Comparison of ENCODE assay signal across 1 cellular context in the genomic region with DNA sequence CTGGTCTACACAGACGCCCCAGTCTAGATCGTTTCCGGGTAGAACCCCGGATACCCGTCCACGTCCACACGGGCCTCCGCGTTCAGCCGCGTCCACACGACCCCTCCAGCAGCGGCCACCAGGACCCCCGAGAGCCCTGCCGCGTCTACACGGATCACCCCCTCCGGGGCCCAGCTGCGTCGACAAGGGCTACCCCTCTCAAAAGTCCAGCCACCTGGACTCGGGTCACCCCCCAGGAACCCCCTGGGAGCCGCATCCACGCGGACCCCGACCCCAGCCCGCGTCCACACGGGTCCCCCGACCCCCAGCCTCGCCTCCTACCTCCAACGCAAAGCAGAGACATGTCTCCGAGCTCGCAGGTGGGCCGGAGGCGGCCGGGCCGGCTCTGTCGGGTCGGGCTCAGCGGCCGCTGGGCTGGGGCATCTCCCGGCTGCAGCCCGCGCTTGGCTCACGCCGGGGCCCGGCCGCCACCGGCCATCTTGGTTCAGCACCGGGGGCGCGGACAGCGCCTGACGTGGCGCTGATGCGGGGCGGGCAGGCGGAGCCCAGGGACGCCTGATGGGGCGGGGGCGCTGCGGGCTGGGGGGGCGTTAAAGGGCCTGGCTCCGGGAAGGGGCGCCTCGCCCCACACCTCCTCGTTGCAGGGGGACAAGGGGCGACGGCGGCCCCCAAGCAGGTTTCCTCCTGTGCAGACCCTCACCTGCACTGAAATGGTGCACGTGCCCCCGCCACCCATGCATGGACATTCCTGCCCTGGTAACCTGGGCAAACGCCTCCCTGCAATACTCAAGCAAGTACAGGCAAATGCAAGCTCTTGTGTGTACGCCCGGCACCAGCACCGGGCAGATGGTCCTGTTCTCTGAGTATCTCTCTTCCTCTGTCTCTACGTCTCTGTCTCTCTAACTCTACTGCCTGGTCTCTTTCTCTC.
TF ChIP-seq lines count a peak whose summit lies in the region.

TSS of gene UNC13A (minus strand) at position 498 of the 928 bp plus-strand sequence. CDS start at position 343, 155 bp downstream.

TF ChIP-seq in HepG2, 621 proteins besides CTCF, POLR2A, EP300 and RAD21 (continued from another document and continues in another):
- TF ChIP-seq ZNF570 (CRISPR knock-in tag; IDR thresholded peaks at IDR 0.05; ENCODE audit: borderline replicate concordance) (no peak), ZNF646 (CRISPR knock-in tag; IDR thresholded peaks at IDR 0.05) (no peak), ZNF713 (CRISPR knock-in tag; IDR thresholded peaks at IDR 0.05) (no peak), ARID2 (CRISPR knock-in tag; IDR thresholded peaks at IDR 0.05; ENCODE audit: borderline replicate concordance) (no peak), MAFF (IDR thresholded peaks at IDR 0.05; ENCODE audit: low read depth, low read length) (no peak), MATR3 (CRISPR knock-in tag; IDR thresholded peaks at IDR 0.05) (no peak), TFDP2 (CRISPR knock-in tag; IDR thresholded peaks at IDR 0.05) (no peak), ZNF256 (CRISPR knock-in tag; conservative IDR thresholded peaks at IDR 0.05) (no peak), ZNF547 (CRISPR knock-in tag; IDR thresholded peaks at IDR 0.05) (no peak), RORA (CRISPR knock-in tag; IDR thresholded peaks at IDR 0.05) (no peak), CREB1 (IDR thresholded peaks at IDR 0.05) (no peak; the same call in 1 of the 2 replicates), CREB1 (CRISPR knock-in tag; IDR thresholded peaks at IDR 0.05) (no peak), TBX3 (IDR thresholded peaks at IDR 0.05; ENCODE audit: borderline replicate concordance) (no peak), BCL6 (CRISPR knock-in tag; IDR thresholded peaks at IDR 0.05) (peak; percentile 16; the same call in 1 of the 2 replicates), MXD1 (CRISPR knock-in tag; IDR thresholded peaks at IDR 0.05) (peak; percentile 62; the same call in 1 of the 2 replicates), ZNF543 (CRISPR knock-in tag; IDR thresholded peaks at IDR 0.05) (no peak), MZF1 (CRISPR knock-in tag; IDR thresholded peaks at IDR 0.05; ENCODE audit: borderline replicate concordance) (no peak), HOXA7 (CRISPR knock-in tag; IDR thresholded peaks at IDR 0.05) (no peak), ZNF431 (CRISPR knock-in tag; IDR thresholded peaks at IDR 0.05; ENCODE audit: borderline replicate concordance, low read depth) (no peak), POGZ (CRISPR knock-in tag; IDR thresholded peaks at IDR 0.05) (no peak), ETS1 (CRISPR knock-in tag; IDR thresholded peaks at IDR 0.05) (0 out of 2 replicates have a peak, but pooled peaks have one; percentile 29), ZBTB8A (CRISPR knock-in tag; IDR thresholded peaks at IDR 0.05; ENCODE audit: borderline replicate concordance, low read depth) (no peak)
- TF ChIP-seq, protein P1, sequence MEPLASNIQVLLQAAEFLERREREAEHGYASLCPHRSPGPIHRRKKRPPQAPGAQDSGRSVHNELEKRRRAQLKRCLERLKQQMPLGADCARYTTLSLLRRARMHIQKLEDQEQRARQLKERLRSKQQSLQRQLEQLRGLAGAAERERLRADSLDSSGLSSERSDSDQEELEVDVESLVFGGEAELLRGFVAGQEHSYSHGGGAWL (CRISPR knock-in tag; IDR thresholded peaks at IDR 0.05): peak; percentile 64; the same call in 1 of the 2 replicates
- TF ChIP-seq, protein P2, sequence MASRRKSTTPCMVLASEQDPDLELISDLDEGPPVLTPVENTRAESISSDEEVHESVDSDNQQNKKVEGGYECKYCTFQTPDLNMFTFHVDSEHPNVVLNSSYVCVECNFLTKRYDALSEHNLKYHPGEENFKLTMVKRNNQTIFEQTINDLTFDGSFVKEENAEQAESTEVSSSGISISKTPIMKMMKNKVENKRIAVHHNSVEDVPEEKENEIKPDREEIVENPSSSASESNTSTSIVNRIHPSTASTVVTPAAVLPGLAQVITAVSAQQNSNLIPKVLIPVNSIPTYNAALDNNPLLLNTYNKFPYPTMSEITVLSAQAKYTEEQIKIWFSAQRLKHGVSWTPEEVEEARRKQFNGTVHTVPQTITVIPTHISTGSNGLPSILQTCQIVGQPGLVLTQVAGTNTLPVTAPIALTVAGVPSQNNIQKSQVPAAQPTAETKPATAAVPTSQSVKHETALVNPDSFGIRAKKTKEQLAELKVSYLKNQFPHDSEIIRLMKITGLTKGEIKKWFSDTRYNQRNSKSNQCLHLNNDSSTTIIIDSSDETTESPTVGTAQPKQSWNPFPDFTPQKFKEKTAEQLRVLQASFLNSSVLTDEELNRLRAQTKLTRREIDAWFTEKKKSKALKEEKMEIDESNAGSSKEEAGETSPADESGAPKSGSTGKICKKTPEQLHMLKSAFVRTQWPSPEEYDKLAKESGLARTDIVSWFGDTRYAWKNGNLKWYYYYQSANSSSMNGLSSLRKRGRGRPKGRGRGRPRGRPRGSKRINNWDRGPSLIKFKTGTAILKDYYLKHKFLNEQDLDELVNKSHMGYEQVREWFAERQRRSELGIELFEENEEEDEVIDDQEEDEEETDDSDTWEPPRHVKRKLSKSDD (CRISPR knock-in tag; IDR thresholded peaks at IDR 0.05; ENCODE audit: low read depth): no peak
- TF ChIP-seq, protein P3, sequence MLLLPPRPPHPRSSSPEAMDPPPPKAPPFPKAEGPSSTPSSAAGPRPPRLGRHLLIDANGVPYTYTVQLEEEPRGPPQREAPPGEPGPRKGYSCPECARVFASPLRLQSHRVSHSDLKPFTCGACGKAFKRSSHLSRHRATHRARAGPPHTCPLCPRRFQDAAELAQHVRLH (CRISPR knock-in tag; IDR thresholded peaks at IDR 0.05; ENCODE audit: borderline replicate concordance, low read depth): 0 out of 2 replicates have a peak, but pooled peaks have one; percentile 54
- TF ChIP-seq, protein P4, sequence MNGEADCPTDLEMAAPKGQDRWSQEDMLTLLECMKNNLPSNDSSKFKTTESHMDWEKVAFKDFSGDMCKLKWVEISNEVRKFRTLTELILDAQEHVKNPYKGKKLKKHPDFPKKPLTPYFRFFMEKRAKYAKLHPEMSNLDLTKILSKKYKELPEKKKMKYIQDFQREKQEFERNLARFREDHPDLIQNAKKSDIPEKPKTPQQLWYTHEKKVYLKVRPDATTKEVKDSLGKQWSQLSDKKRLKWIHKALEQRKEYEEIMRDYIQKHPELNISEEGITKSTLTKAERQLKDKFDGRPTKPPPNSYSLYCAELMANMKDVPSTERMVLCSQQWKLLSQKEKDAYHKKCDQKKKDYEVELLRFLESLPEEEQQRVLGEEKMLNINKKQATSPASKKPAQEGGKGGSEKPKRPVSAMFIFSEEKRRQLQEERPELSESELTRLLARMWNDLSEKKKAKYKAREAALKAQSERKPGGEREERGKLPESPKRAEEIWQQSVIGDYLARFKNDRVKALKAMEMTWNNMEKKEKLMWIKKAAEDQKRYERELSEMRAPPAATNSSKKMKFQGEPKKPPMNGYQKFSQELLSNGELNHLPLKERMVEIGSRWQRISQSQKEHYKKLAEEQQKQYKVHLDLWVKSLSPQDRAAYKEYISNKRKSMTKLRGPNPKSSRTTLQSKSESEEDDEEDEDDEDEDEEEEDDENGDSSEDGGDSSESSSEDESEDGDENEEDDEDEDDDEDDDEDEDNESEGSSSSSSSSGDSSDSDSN (CRISPR knock-in tag; IDR thresholded peaks at IDR 0.05): no peak
- TF ChIP-seq, protein P5, sequence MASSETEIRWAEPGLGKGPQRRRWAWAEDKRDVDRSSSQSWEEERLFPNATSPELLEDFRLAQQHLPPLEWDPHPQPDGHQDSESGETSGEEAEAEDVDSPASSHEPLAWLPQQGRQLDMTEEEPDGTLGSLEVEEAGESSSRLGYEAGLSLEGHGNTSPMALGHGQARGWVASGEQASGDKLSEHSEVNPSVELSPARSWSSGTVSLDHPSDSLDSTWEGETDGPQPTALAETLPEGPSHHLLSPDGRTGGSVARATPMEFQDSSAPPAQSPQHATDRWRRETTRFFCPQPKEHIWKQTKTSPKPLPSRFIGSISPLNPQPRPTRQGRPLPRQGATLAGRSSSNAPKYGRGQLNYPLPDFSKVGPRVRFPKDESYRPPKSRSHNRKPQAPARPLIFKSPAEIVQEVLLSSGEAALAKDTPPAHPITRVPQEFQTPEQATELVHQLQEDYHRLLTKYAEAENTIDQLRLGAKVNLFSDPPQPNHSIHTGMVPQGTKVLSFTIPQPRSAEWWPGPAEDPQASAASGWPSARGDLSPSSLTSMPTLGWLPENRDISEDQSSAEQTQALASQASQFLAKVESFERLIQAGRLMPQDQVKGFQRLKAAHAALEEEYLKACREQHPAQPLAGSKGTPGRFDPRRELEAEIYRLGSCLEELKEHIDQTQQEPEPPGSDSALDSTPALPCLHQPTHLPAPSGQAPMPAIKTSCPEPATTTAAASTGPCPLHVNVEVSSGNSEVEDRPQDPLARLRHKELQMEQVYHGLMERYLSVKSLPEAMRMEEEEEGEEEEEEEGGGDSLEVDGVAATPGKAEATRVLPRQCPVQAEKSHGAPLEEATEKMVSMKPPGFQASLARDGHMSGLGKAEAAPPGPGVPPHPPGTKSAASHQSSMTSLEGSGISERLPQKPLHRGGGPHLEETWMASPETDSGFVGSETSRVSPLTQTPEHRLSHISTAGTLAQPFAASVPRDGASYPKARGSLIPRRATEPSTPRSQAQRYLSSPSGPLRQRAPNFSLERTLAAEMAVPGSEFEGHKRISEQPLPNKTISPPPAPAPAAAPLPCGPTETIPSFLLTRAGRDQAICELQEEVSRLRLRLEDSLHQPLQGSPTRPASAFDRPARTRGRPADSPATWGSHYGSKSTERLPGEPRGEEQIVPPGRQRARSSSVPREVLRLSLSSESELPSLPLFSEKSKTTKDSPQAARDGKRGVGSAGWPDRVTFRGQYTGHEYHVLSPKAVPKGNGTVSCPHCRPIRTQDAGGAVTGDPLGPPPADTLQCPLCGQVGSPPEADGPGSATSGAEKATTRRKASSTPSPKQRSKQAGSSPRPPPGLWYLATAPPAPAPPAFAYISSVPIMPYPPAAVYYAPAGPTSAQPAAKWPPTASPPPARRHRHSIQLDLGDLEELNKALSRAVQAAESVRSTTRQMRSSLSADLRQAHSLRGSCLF (CRISPR knock-in tag; IDR thresholded peaks at IDR 0.05; ENCODE audit: borderline replicate concordance): no peak
- TF ChIP-seq, protein P6, sequence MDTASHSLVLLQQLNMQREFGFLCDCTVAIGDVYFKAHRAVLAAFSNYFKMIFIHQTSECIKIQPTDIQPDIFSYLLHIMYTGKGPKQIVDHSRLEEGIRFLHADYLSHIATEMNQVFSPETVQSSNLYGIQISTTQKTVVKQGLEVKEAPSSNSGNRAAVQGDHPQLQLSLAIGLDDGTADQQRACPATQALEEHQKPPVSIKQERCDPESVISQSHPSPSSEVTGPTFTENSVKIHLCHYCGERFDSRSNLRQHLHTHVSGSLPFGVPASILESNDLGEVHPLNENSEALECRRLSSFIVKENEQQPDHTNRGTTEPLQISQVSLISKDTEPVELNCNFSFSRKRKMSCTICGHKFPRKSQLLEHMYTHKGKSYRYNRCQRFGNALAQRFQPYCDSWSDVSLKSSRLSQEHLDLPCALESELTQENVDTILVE (CRISPR knock-in tag; IDR thresholded peaks at IDR 0.05): peak; percentile 68; the same call in 1 of the 2 replicates
